Comparison of ENCODE assay signal across 22 cellular contexts in the genomic region with DNA sequence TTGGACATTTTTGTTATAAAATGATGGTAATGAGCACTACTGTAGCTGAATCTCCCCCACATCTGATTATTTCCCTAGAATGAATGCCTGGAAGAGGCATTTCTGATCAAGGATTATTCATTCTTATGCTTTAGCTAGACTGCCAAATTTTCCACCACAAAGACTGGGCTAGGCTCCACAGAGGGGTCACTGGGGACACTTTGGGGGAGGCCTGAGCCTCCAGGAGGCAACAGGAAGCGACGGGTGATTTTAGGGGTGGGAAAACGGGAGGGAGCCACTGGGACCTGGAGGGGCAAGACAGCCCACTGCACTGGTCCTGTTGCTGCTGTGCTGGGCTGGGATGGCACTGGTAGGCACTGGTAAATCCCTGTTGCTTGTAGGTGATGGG. TPM values are rescaled to one million over a fixed set of nuclear protein-coding genes. Genes with fewer than 3 reads are reported as not detected.
DNase-seq lines count a peak whose midpoint lies in the region; ATAC-seq and TF ChIP-seq lines count a peak whose summit lies in the region.
"Had no signal": no experiment of that assay in that cellular context is flagged by ENCODE, and none has a peak within 500 bp of the region (broad histone marks: within the 10 kb centered on the region; RNA-seq: fewer than 3 reads in every experiment).

No MANE protein-coding gene starts in this region.

- H3K9me3 Mint-ChIP-seq in T-helper 1 cell treated with Interleukin-12 subunit alpha and Interleukin-12 subunit beta and Interleukin-4 antibody, amounts not matched to agents 30 μg/mL and 1 μg/mL, for 36 hours = no peaks in the 10 kb centered on the region
- no peaks in the 10 kb centered on the region for H3K9me3 Mint-ChIP-seq in effector memory CD8-positive, alpha-beta T cell
- no peaks in the 10 kb centered on the region for H3K9me3 Mint-ChIP-seq in natural killer cell treated with Interleukin-12 subunit alpha and Interleukin-12 subunit beta and Interleukin-15 and Interleukin-18, amount 100 ng/mL, for 72 hours
- H3K9me3 Mint-ChIP-seq: stimulated activated effector memory CD8-positive, alpha-beta T cell treated with anti-CD3 and anti-CD28 coated beads, Interleukin-12 subunit alpha, Interleukin-12 subunit beta, amount 100 ng/mL, for 72 hours had no signal

- H3K4me3 Mint-ChIP-seq in T-helper 1 cell treated with Interleukin-12 subunit alpha and Interleukin-12 subunit beta and Interleukin-4 antibody, amounts not matched to agents 30 μg/mL and 1 μg/mL, for 36 hours = peak overlapping the region; percentile 29
- no peak overlapping the region for H3K4me3 Mint-ChIP-seq in effector memory CD8-positive, alpha-beta T cell
- H3K4me3 Mint-ChIP-seq in natural killer cell treated with Interleukin-12 subunit alpha and Interleukin-12 subunit beta and Interleukin-15 and Interleukin-18, amount 100 ng/mL, for 72 hours = no peak overlapping the region
- H3K4me3 Mint-ChIP-seq: activated CD8-positive, alpha-beta memory T cell treated with anti-CD3 and anti-CD28 coated beads, Interleukin-2, amount 10 ng/mL, durations not matched to agents 7 days and 5 days; stimulated activated effector memory CD8-positive, alpha-beta T cell treated with anti-CD3 and anti-CD28 coated beads, Interleukin-12 subunit alpha, Interleukin-12 subunit beta, amount 100 ng/mL, for 72 hours had no signal

- TF ChIP-seq CTCF in RWPE1 (conservative IDR thresholded peaks at IDR 0.05; ENCODE audit: low read depth) (no peak), osteoblast (IDR thresholded peaks at IDR 0.05; ENCODE audit: extremely low read depth, low read depth, low read length) (no peak)

- no peak overlapping the region for H3K4me3 ChIP-seq in osteoblast (ENCODE audit: insufficient read depth, low read length)
- H3K4me3 ChIP-seq: coronary artery, esophagus squamous epithelium, lung, sigmoid colon, upper lobe of right lung had no signal

- no peaks in the 10 kb centered on the region for H3K27me3 ChIP-seq in osteoblast (ENCODE audit: insufficient read depth, low read length)
- H3K27me3 ChIP-seq: esophagus squamous epithelium, sigmoid colon, upper lobe of right lung had no signal

- H3K36me3 ChIP-seq in osteoblast (ENCODE audit: insufficient read depth, low read length) = peaks cover 12% of the 10 kb centered on the region
- H3K36me3 ChIP-seq: esophagus squamous epithelium, neutrophil, sigmoid colon, upper lobe of right lung had no signal

- no peak overlapping the region for H2AFZ ChIP-seq in osteoblast (ENCODE audit: low read length)

- peak overlapping the region; percentile 44 for H3K4me2 ChIP-seq in osteoblast (ENCODE audit: insufficient read depth, low read length)

- peaks cover 6% of the 10 kb centered on the region for H3K36me3 Mint-ChIP-seq in T-helper 1 cell treated with Interleukin-12 subunit alpha and Interleukin-12 subunit beta and Interleukin-4 antibody, amounts not matched to agents 30 μg/mL and 1 μg/mL, for 36 hours (ENCODE audit: low read depth)
- peaks cover 12% of the 10 kb centered on the region for H3K36me3 Mint-ChIP-seq in effector memory CD8-positive, alpha-beta T cell (ENCODE audit: insufficient read depth)
- no peaks in the 10 kb centered on the region for H3K36me3 Mint-ChIP-seq in natural killer cell treated with Interleukin-12 subunit alpha and Interleukin-12 subunit beta and Interleukin-15 and Interleukin-18, amount 100 ng/mL, for 72 hours

- no peak for ATAC-seq in effector memory CD8-positive, alpha-beta T cell (replicated peaks)
- ATAC-seq in left lobe of liver (no peak), HG02759 (IDR thresholded peaks at IDR 0.05; ENCODE audit: unreplicated experiment) (no peak)
- ATAC-seq in natural killer cell treated with Interleukin-12 subunit alpha and Interleukin-12 subunit beta and Interleukin-15 and Interleukin-18, amount 100 ng/mL, for 72 hours = no peak
- ATAC-seq: activated CD8-positive, alpha-beta memory T cell treated with anti-CD3 and anti-CD28 coated beads, Interleukin-2, amount 10 ng/mL, durations not matched to agents 7 days and 5 days; stimulated activated effector memory CD8-positive, alpha-beta T cell treated with anti-CD3 and anti-CD28 coated beads, Interleukin-12 subunit alpha, Interleukin-12 subunit beta, amount 100 ng/mL, for 72 hours; upper lobe of right lung had no signal

- POLR2A ChIA-PET in RWPE1 (lab: Yijun Ruan, JAX; ENCODE audit: low non-redundant PET) = no interaction called here

- no peaks in the 10 kb centered on the region for H3K27me3 Mint-ChIP-seq in T-helper 1 cell treated with Interleukin-12 subunit alpha and Interleukin-12 subunit beta and Interleukin-4 antibody, amounts not matched to agents 30 μg/mL and 1 μg/mL, for 36 hours (ENCODE audit: low read depth)
- H3K27me3 Mint-ChIP-seq in effector memory CD8-positive, alpha-beta T cell = no peaks in the 10 kb centered on the region
- H3K27me3 Mint-ChIP-seq in natural killer cell treated with Interleukin-12 subunit alpha and Interleukin-12 subunit beta and Interleukin-15 and Interleukin-18, amount 100 ng/mL, for 72 hours = no peaks in the 10 kb centered on the region
- H3K27me3 Mint-ChIP-seq: activated CD8-positive, alpha-beta memory T cell treated with anti-CD3 and anti-CD28 coated beads, Interleukin-2, amount 10 ng/mL, durations not matched to agents 7 days and 5 days had no signal

- CTCF ChIA-PET in RWPE1 (lab: Yijun Ruan, JAX) = no interaction called here

- peaks cover 22% of the 10 kb centered on the region for H3K4me1 Mint-ChIP-seq in T-helper 1 cell treated with Interleukin-12 subunit alpha and Interleukin-12 subunit beta and Interleukin-4 antibody, amounts not matched to agents 30 μg/mL and 1 μg/mL, for 36 hours (ENCODE audit: low read depth)
- peaks cover 21 to 22% of the 10 kb centered on the region in 2 donors for H3K4me1 Mint-ChIP-seq in effector memory CD8-positive, alpha-beta T cell (ENCODE audit: low read depth in 2 of 2)
- peaks cover 22 to 24% of the 10 kb centered on the region in 2 donors for H3K4me1 Mint-ChIP-seq in natural killer cell treated with Interleukin-12 subunit alpha and Interleukin-12 subunit beta and Interleukin-15 and Interleukin-18, amount 100 ng/mL, for 72 hours (ENCODE audit: low read depth in 2 of 2)

- no peaks in the 10 kb centered on the region for H3K9me3 ChIP-seq in osteoblast (ENCODE audit: low read depth, low read length)
- H3K9me3 ChIP-seq: esophagus squamous epithelium, neutrophil, sigmoid colon, upper lobe of right lung had no signal

- H3K79me2 ChIP-seq in osteoblast (ENCODE audit: insufficient read depth, low read length) = peaks cover 27% of the 10 kb centered on the region

- peak overlapping the region; percentile 13 for H3K27ac Mint-ChIP-seq in T-helper 1 cell treated with Interleukin-12 subunit alpha and Interleukin-12 subunit beta and Interleukin-4 antibody, amounts not matched to agents 30 μg/mL and 1 μg/mL, for 36 hours
- H3K27ac Mint-ChIP-seq in effector memory CD8-positive, alpha-beta T cell = peak overlapping the region; percentile 39 to 41
- H3K27ac Mint-ChIP-seq in natural killer cell treated with Interleukin-12 subunit alpha and Interleukin-12 subunit beta and Interleukin-15 and Interleukin-18, amount 100 ng/mL, for 72 hours = peak overlapping the region in 1 of 2 donors; percentile 51
- H3K27ac Mint-ChIP-seq: activated CD8-positive, alpha-beta memory T cell treated with anti-CD3 and anti-CD28 coated beads, Interleukin-2, amount 10 ng/mL, durations not matched to agents 7 days and 5 days; stimulated activated effector memory CD8-positive, alpha-beta T cell treated with anti-CD3 and anti-CD28 coated beads, Interleukin-12 subunit alpha, Interleukin-12 subunit beta, amount 100 ng/mL, for 72 hours had no signal

- H4K20me1 ChIP-seq in osteoblast (ENCODE audit: insufficient read depth, low read length) = no peaks in the 10 kb centered on the region

- peaks cover 68% of the 10 kb centered on the region for H3K4me1 ChIP-seq in osteoblast (ENCODE audit: insufficient read depth, low read length)

- H3K27ac ChIP-seq in RWPE1 = peak overlapping the region; percentile 56
- peak overlapping the region; percentile 100 for H3K27ac ChIP-seq in osteoblast (ENCODE audit: low read depth, low read length)
- H3K27ac ChIP-seq: 22Rv1, coronary artery, esophagus squamous epithelium, neutrophil, sigmoid colon, upper lobe of right lung had no signal

- no peak for DNase-seq in T-helper 1 cell
- no peak for DNase-seq in RWPE1 (ENCODE audit: low spot score)
- DNase-seq in effector memory CD8-positive, alpha-beta T cell = no peak
- DNase-seq in osteoblast (ENCODE audit: insufficient read length, low spot score, missing footprints) = peak; percentile 94
- no peak for DNase-seq in left lobe of liver (ENCODE audit: low spot score)
- DNase-seq in natural killer cell treated with Interleukin-12 subunit alpha and Interleukin-12 subunit beta and Interleukin-15 and Interleukin-18, amount 100 ng/mL, for 72 hours (ENCODE audit: low spot score) = no peak
- DNase-seq: activated CD8-positive, alpha-beta memory T cell treated with anti-CD3 and anti-CD28 coated beads, Interleukin-2, amount 10 ng/mL, durations not matched to agents 7 days and 5 days; COR-L47; esophagus squamous epithelium; GDM1; NCI-H1105; SHP77 treated with DMSO at 0.1 percent for 48 hours; sigmoid colon; stimulated activated CD4-positive, alpha-beta T cell treated with anti-CD3 and anti-CD28 coated beads, Interleukin-4, amount 100 ng/mL, for 24 hours; upper lobe of right lung had no signal

RNA-seq across cellular contexts. Expression of a gene that starts 2.4 kb away (rescaled TPM):
- total RNA-seq in osteoblast (26.5 and 27.9 TPM in 2 replicates), left lobe of liver (10.0 TPM)
- 10 to 100 TPM; 50.2 to 63.3 TPM for total RNA-seq in natural killer cell treated with Interleukin-12 subunit alpha and Interleukin-12 subunit beta and Interleukin-15 and Interleukin-18, amount 100 ng/mL, for 72 hours
